Comparison of ENCODE assay signal across 11 cellular contexts in the genomic region with DNA sequence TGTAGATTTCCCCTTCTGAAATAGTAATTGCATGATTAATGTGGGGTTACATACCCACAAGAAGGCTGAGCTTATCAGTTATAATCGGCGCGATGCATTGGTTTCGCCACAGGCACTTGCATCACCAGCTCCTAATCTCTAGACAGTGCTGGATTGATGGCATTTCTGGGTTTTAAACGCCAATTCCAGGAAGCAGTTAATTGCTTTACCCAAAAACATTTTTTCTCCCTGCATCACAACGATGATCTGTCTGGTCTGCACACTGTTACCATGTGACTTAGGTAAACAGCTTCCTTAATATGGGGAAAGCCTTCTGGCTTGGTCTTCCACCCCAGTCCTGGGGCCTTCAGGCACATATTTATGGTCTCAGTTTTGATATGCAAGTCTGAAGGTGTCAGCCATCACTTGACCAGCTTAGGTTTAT.
DNase-seq lines count a peak whose midpoint lies in the region; ATAC-seq and TF ChIP-seq lines count a peak whose summit lies in the region.
"Had no signal": no experiment of that assay in that cellular context is flagged by ENCODE, and none has a peak within 500 bp of the region (broad histone marks: within the 10 kb centered on the region; RNA-seq: fewer than 3 reads in every experiment).

No MANE protein-coding gene starts in this region.

- intact Hi-C loops in IMR-90 (cut with micrococcal nuclease), result loop anchor here (5.0 kb wide), 1 partner anchor 74 kb away; no protein-coding TSS in a partner anchor
- intact Hi-C loops in CD4-positive, alpha-beta memory T cell (cut with micrococcal nuclease), result no loop called here

- DNase-seq in AG20443 (ENCODE audit: low spot score), result peak; percentile 78
- peak; percentile 95 for DNase-seq in IMR-90
- DNase-seq in activated T-cell treated with anti-CD3 and anti-CD28 coated beads, Interleukin-2, amount 50 U/mL, for 4 hours, result no peak
- peak; percentile 57 for DNase-seq in hepatocyte (ENCODE audit: low spot score)
- no peak for DNase-seq in HuH-7.5 (ENCODE audit: low spot score)
- no peak for DNase-seq in CD4-positive, alpha-beta memory T cell
- DNase-seq: effector memory CD4-positive, alpha-beta T cell; H7 had no signal

- H4K8ac ChIP-seq in IMR-90 (ENCODE audit: low read depth in 2 of 2, low read length in 2 of 2), result peak overlapping the region; percentile 10 to 93; a peak in 3 of 4 replicates

- no peak overlapping the region for H3K4me3 Mint-ChIP-seq in activated T-cell treated with anti-CD3 and anti-CD28 coated beads, Interleukin-2, amount 50 U/mL, for 4 hours
- H3K4me3 Mint-ChIP-seq in CD4-positive, alpha-beta memory T cell, result no peak overlapping the region
- H3K4me3 Mint-ChIP-seq: memory B cell had no signal

- H3K9me2 ChIP-seq in hepatocyte (replicated peaks; ENCODE audit: insufficient read depth), result no peaks in the 10 kb centered on the region

- H3K4me3 ChIP-seq in IMR-90 (ENCODE audit: insufficient read depth, low read depth, low read length), result no peak overlapping the region
- H3K4me3 ChIP-seq in hepatocyte, result no peak overlapping the region
- H3K4me3 ChIP-seq in CD4-positive, alpha-beta memory T cell (ENCODE audit: low read length in 2 of 2), result no peak overlapping the region

- TF ChIP-seq POLR2A in IMR-90 (IDR thresholded peaks at IDR 0.05; ENCODE audit: low read depth, low read length), result no peak

- no peaks in the 10 kb centered on the region; a peak in 1 of 4 replicates for H3K79me1 ChIP-seq in IMR-90 (ENCODE audit: low read depth in 1 of 2, low read length in 2 of 2)

- H3K9ac ChIP-seq in IMR-90 (ENCODE audit: low read depth, low read length), result no peak overlapping the region

- no peaks in the 10 kb centered on the region for H3K36me3 ChIP-seq in IMR-90 (ENCODE audit: control insufficient read depth, insufficient read depth, low read length)
- H3K36me3 ChIP-seq in hepatocyte (replicated peaks; ENCODE audit: insufficient read depth, low read depth), result no peaks in the 10 kb centered on the region
- no peaks in the 10 kb centered on the region for H3K36me3 ChIP-seq in CD4-positive, alpha-beta memory T cell (ENCODE audit: insufficient read depth, low read length)

- peak overlapping the region; percentile 93 for H2BK120ac ChIP-seq in IMR-90 (ENCODE audit: low read depth, low read length)

- no TSS peak for BruUV-seq in IMR-90 (replicated peaks; lab: Mats Ljungman, UMichigan)

- peak overlapping the region in 2 of 7 donors; percentile 52 to 77 for H3K27ac Mint-ChIP-seq in CD4-positive, alpha-beta memory T cell
- H3K27ac Mint-ChIP-seq: memory B cell had no signal

- H3K4me2 ChIP-seq in IMR-90 (ENCODE audit: low read depth, low read length) (peak overlapping the region; percentile 6), hepatocyte (no peak overlapping the region)

- H3K9me3 ChIP-seq in IMR-90 (ENCODE audit: control insufficient read depth, insufficient read depth, low read length), result no peaks in the 10 kb centered on the region
- no peaks in the 10 kb centered on the region for H3K9me3 ChIP-seq in hepatocyte (ENCODE audit: low read depth)
- H3K9me3 ChIP-seq in CD4-positive, alpha-beta memory T cell (ENCODE audit: control insufficient read depth in 1 of 2, low read length in 2 of 2), result no peaks in the 10 kb centered on the region

- H3K18ac ChIP-seq in IMR-90 (ENCODE audit: low read depth, low read length), result peak overlapping the region; percentile 94

- H3K27me3 Mint-ChIP-seq in activated T-cell treated with anti-CD3 and anti-CD28 coated beads, Interleukin-2, amount 50 U/mL, for 4 hours (ENCODE audit: low read depth), result no peaks in the 10 kb centered on the region
- H3K27me3 Mint-ChIP-seq in CD4-positive, alpha-beta memory T cell, result no peaks in the 10 kb centered on the region
- H3K27me3 Mint-ChIP-seq: memory B cell had no signal

- ATAC-seq in IMR-90 (ENCODE audit: low read depth) (peak; percentile 24), HG03025 (IDR thresholded peaks at IDR 0.05; ENCODE audit: low FRiP score, unreplicated experiment) (no peak), GM18873 (IDR thresholded peaks at IDR 0.05; ENCODE audit: low FRiP score, unreplicated experiment) (no peak)
- ATAC-seq in activated T-cell treated with anti-CD3 and anti-CD28 coated beads, Interleukin-2, amount 50 U/mL, for 4 hours, result peak; percentile 84 to 87

- peak overlapping the region; percentile 90; the same call in 1 of the 3 replicates for H2BK15ac ChIP-seq in IMR-90 (ENCODE audit: low read depth, low read length)

- peak overlapping the region; percentile 95 for H3K4ac ChIP-seq in IMR-90 (ENCODE audit: low read depth, low read length)

- POLR2A ChIA-PET in IMR-90 (lab: Charles Lee; ENCODE audit: unreplicated experiment), result no interaction called here
- POLR2A ChIA-PET in CD4-positive, alpha-beta memory T cell (lab: Charles Lee; ENCODE audit: partially characterized antibody), result no interaction called here

- dilution Hi-C loops in IMR-90 (cut with HindIII; ENCODE audit: low sequenced_read_pairs, unreplicated experiment), result no loop called here

- peak overlapping the region; percentile 85 for H2BK5ac ChIP-seq in IMR-90 (ENCODE audit: low read depth, low read length, poor library complexity, severe bottlenecking)

- H3K79me2 ChIP-seq in hepatocyte, result no peaks in the 10 kb centered on the region

- no CpG with 5 or more reads among the region's 6 CpGs for WGBS in IMR-90 (ENCODE audit: extremely low coverage in 2 of 2, insufficient read length in 1 of 2), 2 experiments
- 55% methylated on average over 6 of the region's 6 CpGs for WGBS in hepatocyte (ENCODE audit: low lambda C conversion rate, missing lambda C conversion rate)

- peaks cover 33% of the 10 kb centered on the region for H3K4me1 ChIP-seq in IMR-90 (ENCODE audit: control insufficient read depth, insufficient read depth, low read length)
- H3K4me1 ChIP-seq in hepatocyte (ENCODE audit: insufficient read depth), result peaks cover 19% of the 10 kb centered on the region
- peaks cover 16% of the 10 kb centered on the region for H3K4me1 ChIP-seq in CD4-positive, alpha-beta memory T cell (ENCODE audit: insufficient read depth, low read length)

- peak overlapping the region; percentile 95 for H2BK20ac ChIP-seq in IMR-90 (ENCODE audit: low read depth, low read length)

- H3K27me3 ChIP-seq in IMR-90 (ENCODE audit: control insufficient read depth, insufficient read depth, low read length) (no peaks in the 10 kb centered on the region), hepatocyte (no peaks in the 10 kb centered on the region)
- no peaks in the 10 kb centered on the region for H3K27me3 ChIP-seq in CD4-positive, alpha-beta memory T cell (ENCODE audit: insufficient read depth, low read length)

- H3K14ac ChIP-seq in IMR-90 (replicated peaks; ENCODE audit: low read depth, low read length), result peak overlapping the region; percentile 82

- no peak for TF ChIP-seq RAD21 in IMR-90 (IDR thresholded peaks at IDR 0.05; ENCODE audit: low read length)

- no peaks in the 10 kb centered on the region for H3K36me3 Mint-ChIP-seq in activated T-cell treated with anti-CD3 and anti-CD28 coated beads, Interleukin-2, amount 50 U/mL, for 4 hours (ENCODE audit: insufficient read depth)
- no peaks in the 10 kb centered on the region for H3K36me3 Mint-ChIP-seq in CD4-positive, alpha-beta memory T cell

- H3K4me1 Mint-ChIP-seq in activated T-cell treated with anti-CD3 and anti-CD28 coated beads, Interleukin-2, amount 50 U/mL, for 4 hours (ENCODE audit: low read depth), result peaks cover 27% of the 10 kb centered on the region
- peaks cover 8 to 24% (median 17%) of the 10 kb centered on the region in 4 donors for H3K4me1 Mint-ChIP-seq in CD4-positive, alpha-beta memory T cell

- peak overlapping the region; percentile 39; the same call in 1 of the 2 replicates for H3K23ac ChIP-seq in IMR-90 (ENCODE audit: low read depth, low read length)

- H4K91ac ChIP-seq in IMR-90 (ENCODE audit: insufficient read depth, low read depth, low read length), result peak overlapping the region; percentile 96

- peak overlapping the region; percentile 43; the same call in 1 of the 2 replicates for H3K56ac ChIP-seq in IMR-90 (ENCODE audit: extremely low read depth, insufficient read depth, low read length)

- no peak for TF ChIP-seq CTCF in IMR-90 (conservative IDR thresholded peaks at IDR 0.05; ENCODE audit: low read depth, low read length)
- no peak for TF ChIP-seq CTCF in hepatocyte (IDR thresholded peaks at IDR 0.05; ENCODE audit: poor library complexity)

- CTCF ChIA-PET in IMR-90 (lab: Yijun Ruan, JAX), result interaction anchor here (0.8 to 1.5 kb wide), 3 partner anchors 15 to 64 kb away, joined by 3 to 4 read pairs (median 3); no protein-coding TSS in a partner anchor
- CTCF ChIA-PET in CD4-positive, alpha-beta memory T cell (lab: Charles Lee; ENCODE audit: partially characterized antibody), result no interaction called here

- no peaks in the 10 kb centered on the region for H3K9me3 Mint-ChIP-seq in activated T-cell treated with anti-CD3 and anti-CD28 coated beads, Interleukin-2, amount 50 U/mL, for 4 hours
- peaks cover 0 to 1% (median 0%) of the 10 kb centered on the region in 8 donors for H3K9me3 Mint-ChIP-seq in CD4-positive, alpha-beta memory T cell

- H2AFZ ChIP-seq in IMR-90 (replicated peaks; ENCODE audit: low read length, poor library complexity) (peak overlapping the region; percentile 76), hepatocyte (no peak overlapping the region)

- H4K5ac ChIP-seq in IMR-90 (ENCODE audit: low read depth, low read length), result peak overlapping the region; percentile 74

- peak overlapping the region; percentile 99; the same call in 1 of the 2 replicates for H2AK5ac ChIP-seq in IMR-90 (ENCODE audit: low read depth, low read length)

- no peaks in the 10 kb centered on the region for H4K20me1 ChIP-seq in IMR-90 (ENCODE audit: insufficient read depth, low read length)
- no peaks in the 10 kb centered on the region for H4K20me1 ChIP-seq in hepatocyte (ENCODE audit: insufficient read depth, poor library complexity, severe bottlenecking)

- H3K27ac ChIP-seq in IMR-90 (ENCODE audit: insufficient read depth, low read length) (peak overlapping the region; percentile 97), hepatocyte (peak overlapping the region; percentile 73)
- no peak overlapping the region for H3K27ac ChIP-seq in CD4-positive, alpha-beta memory T cell (ENCODE audit: low read depth, low read length)

- in situ Hi-C loops in IMR-90 (cut with MboI; ENCODE audit: low sequenced_read_pairs), result no loop called here

- H3K9me1 ChIP-seq in IMR-90 (ENCODE audit: insufficient read depth, low read length), result peaks cover 24% of the 10 kb centered on the region

- H2AK9ac ChIP-seq in IMR-90 (replicated peaks; ENCODE audit: low read depth, low read length, poor library complexity), result peak overlapping the region; percentile 76

TF ChIP-seq in IMR-90, 13 proteins besides CTCF, POLR2A, EP300 and RAD21 (continues in another document):
- TF ChIP-seq, protein P1, sequence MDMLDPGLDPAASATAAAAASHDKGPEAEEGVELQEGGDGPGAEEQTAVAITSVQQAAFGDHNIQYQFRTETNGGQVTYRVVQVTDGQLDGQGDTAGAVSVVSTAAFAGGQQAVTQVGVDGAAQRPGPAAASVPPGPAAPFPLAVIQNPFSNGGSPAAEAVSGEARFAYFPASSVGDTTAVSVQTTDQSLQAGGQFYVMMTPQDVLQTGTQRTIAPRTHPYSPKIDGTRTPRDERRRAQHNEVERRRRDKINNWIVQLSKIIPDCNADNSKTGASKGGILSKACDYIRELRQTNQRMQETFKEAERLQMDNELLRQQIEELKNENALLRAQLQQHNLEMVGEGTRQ (IDR thresholded peaks at IDR 0.05; ENCODE audit: low read depth, low read length), result peak; percentile 84
- TF ChIP-seq MXI1 (IDR thresholded peaks at IDR 0.05; ENCODE audit: borderline replicate concordance, low read depth, low read length), result no peak

Comparison
In these comparisons a context has a peak if more than half of its experiments do, and no peak if none do; other contexts are left out.
1. DNase-seq: peak in AG20443 (single experiment), IMR-90 (single experiment) and hepatocyte (single experiment); none in activated T-cell treated with anti-CD3 and anti-CD28 coated beads, Interleukin-2, amount 50 U/mL, for 4 hours (single experiment), HuH-7.5 (single experiment) and CD4-positive, alpha-beta memory T cell (0 of 5).
2. ATAC-seq: peak in IMR-90 (single experiment) and activated T-cell treated with anti-CD3 and anti-CD28 coated beads, Interleukin-2, amount 50 U/mL, for 4 hours (2 of 2); none in HG03025 (single experiment) and GM18873 (single experiment).